14 cellular contexts compared by ENCODE assay signal in the genomic region with DNA sequence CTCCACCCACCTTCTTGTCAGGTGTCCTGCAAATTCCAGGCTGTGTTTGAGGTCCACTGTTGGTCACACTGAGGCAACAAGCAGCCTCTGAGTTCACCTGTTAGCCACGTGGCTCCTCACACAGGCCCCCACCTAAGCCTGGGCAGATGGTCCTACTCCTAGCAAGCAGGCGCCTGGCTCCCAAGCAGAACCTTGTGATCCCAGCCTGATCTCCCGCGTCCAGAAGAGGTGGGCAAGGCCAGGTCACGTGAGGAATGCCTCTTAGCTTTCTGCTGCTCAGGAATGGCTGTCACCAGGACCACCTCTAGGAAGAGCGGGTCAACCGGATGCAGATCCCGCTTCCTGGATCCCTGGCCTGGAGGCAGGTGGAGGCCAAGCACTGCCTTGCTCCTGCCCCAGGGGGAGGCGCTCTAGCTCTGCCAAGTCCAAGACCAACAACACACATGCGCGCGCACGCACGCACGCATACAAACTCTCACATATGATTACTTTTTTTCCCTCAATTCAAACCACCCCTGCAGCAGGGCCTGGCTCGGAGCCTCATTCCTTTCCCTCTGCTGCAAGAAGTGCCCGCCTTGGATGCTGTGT. TPM values are rescaled to one million over a fixed set of nuclear protein-coding genes. Genes with fewer than 3 reads are reported as not detected.
DNase-seq lines count a peak whose midpoint lies in the region; ATAC-seq and TF ChIP-seq lines count a peak whose summit lies in the region.
"Had no signal": no experiment of that assay in that cellular context is flagged by ENCODE, and none has a peak within 500 bp of the region (broad histone marks: within the 10 kb centered on the region; RNA-seq: fewer than 3 reads in every experiment).

No MANE protein-coding gene starts in this region.

- no peak overlapping the region for H2BK12ac ChIP-seq in neuronal stem cell (ENCODE audit: low read length)

- DNase-seq in DMS 273 (lab: John Stamatoyannopoulos, UW; ENCODE audit: unreplicated experiment) (peak; percentile 46), DMS 273 treated with DMSO at 0.1 percent for 48 hours (lab: John Stamatoyannopoulos, UW) (no peak), brain microvascular endothelial cell (no peak), neuronal stem cell (ENCODE audit: low spot score) (no peak), NCI-H2196 treated with DMSO at 0.1 percent for 48 hours (lab: John Stamatoyannopoulos, UW; ENCODE audit: unreplicated experiment) (no peak), NCI-H446 treated with DMSO at 0.1 percent for 48 hours (lab: John Stamatoyannopoulos, UW) (no peak)
- DNase-seq: 8988T; activated T-cell treated with anti-CD3 and anti-CD28 coated beads, Interleukin-2, amount 50 U/mL, for 4 hours; naive B cell; NCI-H524 treated with DMSO at 0.1 percent for 48 hours; stimulated activated CD4-positive, alpha-beta T cell treated with anti-CD3 and anti-CD28 coated beads, Interleukin-4, amount 100 ng/mL, for 1 hour had no signal

- peaks cover 4% of the 10 kb centered on the region for H3K79me1 ChIP-seq in neuronal stem cell (ENCODE audit: low read depth, low read length)

- no peak overlapping the region for H4K91ac ChIP-seq in neuronal stem cell (ENCODE audit: low read depth, low read length, poor library complexity)

- H3K27ac ChIP-seq in brain microvascular endothelial cell (no peak overlapping the region), neuronal stem cell (replicated peaks; ENCODE audit: low read length) (no peak overlapping the region)
- H3K27ac ChIP-seq: suprapubic skin had no signal

- no peak overlapping the region for H4K8ac ChIP-seq in neuronal stem cell (ENCODE audit: low read depth, low read length)

- H3K14ac ChIP-seq in neuronal stem cell (ENCODE audit: low read length), result peak overlapping the region; percentile 17

- H2AK5ac ChIP-seq in neuronal stem cell (ENCODE audit: low read depth, low read length), result peak overlapping the region; percentile 25

- H2BK15ac ChIP-seq in neuronal stem cell (ENCODE audit: low read length), result no peak overlapping the region

- H3K27me3 ChIP-seq in brain microvascular endothelial cell (replicated peaks) (no peaks in the 10 kb centered on the region), neuronal stem cell (ENCODE audit: control insufficient read depth in 3 of 3, insufficient read depth in 3 of 3, low read depth in 1 of 3, low read length in 3 of 3) (peaks cover 0 to 4% (median 0%) of the 10 kb centered on the region in 3 experiments)
- H3K27me3 ChIP-seq: suprapubic skin had no signal

- H3K4me1 ChIP-seq in neuronal stem cell (ENCODE audit: control insufficient read depth in 2 of 2, insufficient read depth in 1 of 2, low read depth in 1 of 2, low read length in 2 of 2), result peaks cover 11 to 13% of the 10 kb centered on the region in 2 donors

- no peak overlapping the region for H2AFZ ChIP-seq in neuronal stem cell (ENCODE audit: low read length)

- no peak overlapping the region for H2BK5ac ChIP-seq in neuronal stem cell (ENCODE audit: low read length)

- ATAC-seq in HG03460 (IDR thresholded peaks at IDR 0.05; ENCODE audit: unreplicated experiment), result no peak
- ATAC-seq: activated T-cell treated with anti-CD3 and anti-CD28 coated beads, Interleukin-2, amount 50 U/mL, for 4 hours had no signal

- H3K36me3 ChIP-seq in brain microvascular endothelial cell (replicated peaks) (no peaks in the 10 kb centered on the region), neuronal stem cell (replicated peaks in 1 of 2; ENCODE audit: control insufficient read depth in 2 of 2, insufficient read depth in 2 of 2, low read length in 2 of 2) (no peaks in the 10 kb centered on the region)

- no peak overlapping the region for H2BK120ac ChIP-seq in neuronal stem cell (ENCODE audit: low read depth, low read length)

- peak; percentile 49; the same call in 1 of the 2 replicates for TF ChIP-seq RAD21 in Ishikawa (IDR thresholded peaks at IDR 0.05; ENCODE audit: low read depth)

- H3K9ac ChIP-seq in neuronal stem cell (ENCODE audit: low read depth, low read length, poor library complexity), result no peak overlapping the region

- no peak overlapping the region for H3K4ac ChIP-seq in neuronal stem cell (ENCODE audit: low read length)

- in situ Hi-C loops in brain microvascular endothelial cell (cut with HindIII; ENCODE audit: low pct_ligation_motif_present, low sequenced_read_pairs), result no loop called here

- H3K4me3 ChIP-seq in brain microvascular endothelial cell (ENCODE audit: low read depth, low read length), result no peak overlapping the region
- no peak overlapping the region for H3K4me3 ChIP-seq in neuronal stem cell (ENCODE audit: low read length in 2 of 2)
- H3K4me3 ChIP-seq: suprapubic skin had no signal

- peak overlapping the region; percentile 27 for H3K18ac ChIP-seq in neuronal stem cell (ENCODE audit: low read length)

- TF ChIP-seq CTCF in brain microvascular endothelial cell (IDR thresholded peaks at IDR 0.05; ENCODE audit: low read depth, low read length, missing control alignments), result peak; percentile 48

- peak overlapping the region; percentile 34 for H3K23ac ChIP-seq in neuronal stem cell (ENCODE audit: low read depth, low read length, poor library complexity)

- no CpG with 5 or more reads among the region's 17 CpGs for WGBS in neuronal stem cell (ENCODE audit: extremely low coverage in 2 of 2, insufficient read length in 2 of 2, insufficient replicate concordance in 1 of 2), 2 donors

- TF ChIP-seq EP300 in Ishikawa (IDR thresholded peaks at IDR 0.05; ENCODE audit: borderline replicate concordance), result no peak

- no peak overlapping the region for H3K4me2 ChIP-seq in neuronal stem cell (ENCODE audit: insufficient read depth, low read length, poor library complexity, severe bottlenecking)

- no peaks in the 10 kb centered on the region for H3K9me3 ChIP-seq in neuronal stem cell (replicated peaks in 1 of 2; ENCODE audit: control insufficient read depth in 2 of 2, insufficient read depth in 1 of 2, low read depth in 1 of 2, low read length in 2 of 2)
- H3K9me3 ChIP-seq: suprapubic skin had no signal

TF ChIP-seq in Ishikawa, 13 proteins besides CTCF, POLR2A, EP300 and RAD21:
- no peak for TF ChIP-seq CEBPB (IDR thresholded peaks at IDR 0.05)
- TF ChIP-seq, protein P1, sequence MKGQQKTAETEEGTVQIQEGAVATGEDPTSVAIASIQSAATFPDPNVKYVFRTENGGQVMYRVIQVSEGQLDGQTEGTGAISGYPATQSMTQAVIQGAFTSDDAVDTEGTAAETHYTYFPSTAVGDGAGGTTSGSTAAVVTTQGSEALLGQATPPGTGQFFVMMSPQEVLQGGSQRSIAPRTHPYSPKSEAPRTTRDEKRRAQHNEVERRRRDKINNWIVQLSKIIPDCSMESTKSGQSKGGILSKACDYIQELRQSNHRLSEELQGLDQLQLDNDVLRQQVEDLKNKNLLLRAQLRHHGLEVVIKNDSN (IDR thresholded peaks at IDR 0.05), result peak; percentile 9; the same call in 1 of the 2 replicates
TF ChIP-seq in Ishikawa: peak in this region for 1.

RNA-seq across cellular contexts. Expression of a gene that starts 9.5 kb away (rescaled TPM):
- 11.7 TPM for polyA plus RNA-seq in neuronal stem cell (2013, experiment 1 of 2)
- polyA plus RNA-seq in neuronal stem cell (2013, experiment 2 of 2), result 12.1 TPM

RNA-seq across cellular contexts. Expression of a gene that starts 40.2 kb away (rescaled TPM):
- polyA plus RNA-seq in neuronal stem cell (2013, experiment 1 of 2), result 0.08 TPM
- polyA plus RNA-seq in neuronal stem cell (2013, experiment 2 of 2), result 0.04 TPM
